Comparison of ENCODE assay signal across 26 cellular contexts in the genomic region with DNA sequence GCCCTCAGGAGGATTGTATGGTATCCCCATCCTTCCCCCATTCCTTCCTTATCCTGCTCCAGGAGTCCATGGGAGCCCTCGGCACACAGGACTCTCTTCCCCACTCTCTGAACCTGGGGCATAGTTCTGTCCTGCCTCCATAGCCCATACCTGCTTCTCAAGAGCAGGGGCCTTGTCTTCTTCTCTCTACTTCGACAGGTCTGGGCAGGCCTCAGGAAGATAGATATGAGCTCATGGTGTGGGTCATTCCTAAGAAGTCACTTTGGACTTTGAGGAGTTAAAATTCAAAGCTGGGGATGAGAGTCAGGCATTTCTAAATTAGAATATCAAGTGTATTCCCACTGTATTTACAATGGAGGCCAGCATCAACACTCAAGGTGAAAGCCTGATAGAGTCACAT. TPM values are rescaled to one million over a fixed set of nuclear protein-coding genes. Genes with fewer than 3 reads are reported as not detected.
"Had no signal": no experiment of that assay in that cellular context is flagged by ENCODE, and none has a peak within 500 bp of the region (broad histone marks: within the 10 kb centered on the region; RNA-seq: fewer than 3 reads in every experiment).

No MANE protein-coding gene starts in this region.

- H3K9me3 Mint-ChIP-seq: mesothelial cell of epicardium; natural killer cell; T-helper 2 cell treated with Interferon-gamma antibody and Interleukin-4, amounts not matched to agents 5 μg/mL and 100 μg/mL, for 36 hours; type B pancreatic cell had no signal

- ATAC-seq: natural killer cell had no signal

- DNase-seq: activated CD4-positive, alpha-beta T cell treated with anti-CD3 and anti-CD28 coated beads, Interleukin-2, amount 50 U/mL, for 1 hour; activated CD4-positive, CD25-positive, alpha-beta regulatory T cell treated with anti-CD3 and anti-CD28 coated beads, Interleukin-2, amount 50 U/mL, for 72 hours; activated CD8-positive, alpha-beta memory T cell treated with anti-CD3 and anti-CD28 coated beads, Interleukin-2, amount 50 U/mL, for 48 hours; activated effector memory CD4-positive, alpha-beta T cell treated with anti-CD3 and anti-CD28 coated beads, Interleukin-2, amount 50 U/mL, for 16 hours; activated naive CD4-positive, alpha-beta T cell treated with anti-CD3 and anti-CD28 coated beads, Interleukin-2, amount 50 U/mL, for 16 hours; activated T-cell treated with anti-CD3 and anti-CD28 coated beads, Interleukin-2, amount 50 U/mL, for 48 hours; aorta; central memory CD4-positive, alpha-beta T cell; colonic mucosa; foreskin melanocyte; kidney glomerular epithelial cell; left ventricle myocardium inferior; natural killer cell; retina; sigmoid colon; stimulated activated CD4-positive, alpha-beta T cell treated with anti-CD3 and anti-CD28 coated beads, Interleukin-15, amount 100 ng/mL, for 24 hours; stimulated activated naive CD4-positive, alpha-beta T cell; WERI-Rb-1 had no signal

- H3K4me1 Mint-ChIP-seq: brain, mesothelial cell of epicardium, natural killer cell had no signal

- H3K27ac Mint-ChIP-seq: brain; mesothelial cell of epicardium; natural killer cell; progenitor cell of endocrine pancreas; T-helper 2 cell treated with Interferon-gamma antibody and Interleukin-4, amounts not matched to agents 5 μg/mL and 100 μg/mL, for 36 hours; type B pancreatic cell had no signal

- H3K36me3 Mint-ChIP-seq: brain, mesothelial cell of epicardium, natural killer cell, type B pancreatic cell had no signal

- H3K4me3 Mint-ChIP-seq: brain; mesothelial cell of epicardium; natural killer cell; T-helper 2 cell treated with Interferon-gamma antibody and Interleukin-4, amounts not matched to agents 5 μg/mL and 100 μg/mL, for 36 hours; type B pancreatic cell had no signal

RNA-seq across cellular contexts. Expression of a gene that starts 55.2 kb away (rescaled TPM):
- total RNA-seq: activated CD8-positive, alpha-beta memory T cell treated with anti-CD3 and anti-CD28 coated beads for 36 hours; lung microvascular endothelial cell; mesothelial cell of epicardium; natural killer cell; progenitor cell of endocrine pancreas; smooth muscle cell had no signal
